Comparison of ENCODE assay signal across 9 cellular contexts in the genomic region with DNA sequence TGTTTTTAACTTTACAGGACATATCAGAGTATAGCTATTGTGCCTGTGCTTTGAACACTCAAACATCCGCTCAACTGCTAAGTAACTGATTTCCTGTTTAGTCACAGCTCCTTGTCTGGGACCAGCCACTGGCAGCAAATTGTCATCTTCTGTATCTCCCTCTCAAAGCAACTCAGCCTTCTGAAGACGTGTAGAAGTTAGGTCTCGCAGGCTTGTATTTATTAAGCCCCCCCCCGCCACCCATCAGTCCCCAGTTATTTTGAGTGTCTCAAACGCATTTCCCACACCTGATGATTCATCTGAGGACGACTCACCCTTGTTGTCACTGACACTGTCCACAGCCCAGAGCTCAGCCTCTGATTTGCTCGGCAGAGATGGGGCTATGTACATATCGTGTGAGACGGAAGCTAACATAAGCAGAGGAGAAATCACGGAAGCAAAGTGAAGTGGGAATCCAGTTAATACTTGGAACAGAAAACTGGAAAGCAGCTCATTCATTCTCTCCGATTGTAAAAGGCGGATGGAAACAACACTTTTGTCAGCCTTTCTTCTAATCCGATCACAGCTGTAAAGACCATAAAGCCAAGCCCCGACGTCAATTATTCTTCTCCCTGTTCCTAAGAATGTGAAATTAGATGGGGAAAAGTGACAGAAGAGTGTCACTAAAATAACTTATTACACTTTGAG.
DNase-seq lines count a peak whose midpoint lies in the region; ATAC-seq and TF ChIP-seq lines count a peak whose summit lies in the region.
"Had no signal": no experiment of that assay in that cellular context is flagged by ENCODE, and none has a peak within 500 bp of the region (broad histone marks: within the 10 kb centered on the region; RNA-seq: fewer than 3 reads in every experiment).

No MANE protein-coding gene starts in this region.

- H3K36me3 ChIP-seq in OCI-LY7 (ENCODE audit: insufficient read depth, low read length): no peaks in the 10 kb centered on the region

- H3K4me3 ChIP-seq in OCI-LY7 (ENCODE audit: low read depth, low read length, poor library complexity, severe bottlenecking): peak overlapping the region; percentile 51

- no peaks in the 10 kb centered on the region for H3K9me3 ChIP-seq in OCI-LY7 (ENCODE audit: low read length)

- H3K4me2 ChIP-seq in OCI-LY7 (ENCODE audit: low read length): peak overlapping the region; percentile 69
- H3K4me2 ChIP-seq: KMS-11 had no signal

- no peaks in the 10 kb centered on the region for H3K9me2 ChIP-seq in OCI-LY7 (ENCODE audit: insufficient read depth, low read length)

- TF ChIP-seq CTCF in OCI-LY7 (conservative IDR thresholded peaks at IDR 0.05; ENCODE audit: low read length): no peak
- no peak for TF ChIP-seq CTCF in GM13977 (IDR thresholded peaks at IDR 0.05; ENCODE audit: extremely low read depth, insufficient read depth, missing control alignments)

- H3K79me2 ChIP-seq in OCI-LY7 (ENCODE audit: insufficient read depth, low read depth, low read length): peaks cover 4% of the 10 kb centered on the region; the same call in 1 of the 2 replicates

- H3K27ac ChIP-seq in OCI-LY7 (ENCODE audit: low read depth, low read length, poor library complexity, severe bottlenecking): peak overlapping the region; percentile 85
- H3K27ac ChIP-seq: KMS-11 had no signal

- in situ Hi-C loops in GM13977 (cut with MboI; ENCODE audit: low pct_unique_long_range_greater_than_20kb, low sequenced_read_pairs, unreplicated experiment): no loop called here

- no peaks in the 10 kb centered on the region for H4K20me1 ChIP-seq in OCI-LY7 (ENCODE audit: insufficient read depth, low read length)

- POLR2A ChIA-PET in OCI-LY7 (lab: Charles Lee): interaction anchor here (0.5 to 2.6 kb wide), 11 partner anchors 8 to 716 kb away, joined by 3 to 23 read pairs (median 4); no protein-coding TSS in a partner anchor

- DNase-seq in GM03348 (ENCODE audit: low spot score) (peak; percentile 66), OCI-LY7 (ENCODE audit: low spot score) (peak; percentile 85), activated T-helper 1 cell treated with Interleukin-2 at 50 U/mL for 16 hours (ENCODE audit: low read depth) (peak; percentile 66), left ventricle myocardium superior (no peak), dedifferentiated amniotic fluid mesenchymal stem cell (ENCODE audit: extremely low spot score) (no peak), GM13977 (ENCODE audit: low spot score) (no peak), GM19240 (ENCODE audit: insufficient read length, low spot score) (no peak)
- DNase-seq in stimulated activated CD4-positive, alpha-beta T cell treated with anti-CD3 and anti-CD28 coated beads, Interleukin-12 subunit alpha, Interleukin-12 subunit beta, amount 100 ng/mL, for 48 hours (ENCODE audit: low read depth in 2 of 3, low spot score in 1 of 3): peak; percentile 54 to 62 (median 59)

- H2AFZ ChIP-seq in OCI-LY7 (ENCODE audit: low read length): peak overlapping the region; percentile 83

- intact Hi-C loops in OCI-LY7 (cut with micrococcal nuclease; ENCODE audit: unreplicated experiment) (no loop called here), left ventricle myocardium superior (cut with micrococcal nuclease) (no loop called here)

- peaks cover 28% of the 10 kb centered on the region for H3K4me1 ChIP-seq in OCI-LY7 (ENCODE audit: insufficient read depth, low read length, poor library complexity, severe bottlenecking)

- ATAC-seq in left ventricle myocardium superior: peak; percentile 42

- BruUV-seq in OCI-LY7 (replicated peaks; lab: Mats Ljungman, UMichigan): no TSS peak

- CTCF ChIA-PET in OCI-LY7 (lab: Charles Lee; ENCODE audit: unreplicated experiment): no interaction called here

Comparison
In these comparisons a context has a peak if more than half of its experiments do, and no peak if none do; other contexts are left out.
1. DNase-seq: peak in GM03348 (single experiment), OCI-LY7 (single experiment), activated T-helper 1 cell treated with Interleukin-2 at 50 U/mL for 16 hours (single experiment) and stimulated activated CD4-positive, alpha-beta T cell treated with anti-CD3 and anti-CD28 coated beads, Interleukin-12 subunit alpha, Interleukin-12 subunit beta, amount 100 ng/mL, for 48 hours (3 of 3); none in left ventricle myocardium superior (single experiment), dedifferentiated amniotic fluid mesenchymal stem cell (single experiment), GM13977 (single experiment) and GM19240 (single experiment).